ENCODE assay signal across 13 cellular contexts in genomic region chr5:96049398-96050272, GRCh38.
DNase-seq lines count a peak whose midpoint lies in the region; ATAC-seq lines count a peak whose summit lies in the region.
"Had no signal": no experiment of that assay in that cellular context is flagged by ENCODE, and none has a peak within 500 bp of the region (broad histone marks: within the 10 kb centered on the region; RNA-seq: fewer than 3 reads in every experiment).

No MANE protein-coding gene starts in this region.

- no peak overlapping the region for H3K27ac ChIP-seq in right cardiac atrium (ENCODE audit: low read length)
- peak overlapping the region in 1 of 2 donors; percentile 46 for H3K27ac ChIP-seq in aorta (ENCODE audit: low read depth in 1 of 2, low read length in 2 of 2)
- H3K27ac ChIP-seq: tibial nerve had no signal

- H3K27me3 Mint-ChIP-seq in T-helper 2 cell treated with Interferon-gamma antibody and Interleukin-4, amounts not matched to agents 5 μg/mL and 100 μg/mL, for 36 hours (ENCODE audit: low read depth), result no peaks in the 10 kb centered on the region
- H3K27me3 Mint-ChIP-seq: activated naive CD8-positive, alpha-beta T cell had no signal

- H3K36me3 Mint-ChIP-seq in T-helper 2 cell treated with Interferon-gamma antibody and Interleukin-4, amounts not matched to agents 5 μg/mL and 100 μg/mL, for 36 hours (ENCODE audit: low read depth), result no peaks in the 10 kb centered on the region
- H3K36me3 Mint-ChIP-seq: activated naive CD8-positive, alpha-beta T cell had no signal

- WGBS in right cardiac atrium, result 24% methylated on average over 3 of the region's 3 CpGs
- 11 to 14% methylated on average over 3 of the region's 3 CpGs for WGBS in aorta, 2 donors

- DNase-seq in Right ventricle myocardium superior (no peak), cardiac septum (ENCODE audit: low spot score) (no peak), amniotic epithelial cell (ENCODE audit: low read depth) (peak; percentile 95), right cardiac atrium (no peak), aorta (no peak), GM19240 (ENCODE audit: insufficient read length, low spot score) (no peak)
- no peak for DNase-seq in T-helper 2 cell treated with Interferon-gamma antibody and Interleukin-4, amounts not matched to agents 5 μg/mL and 100 μg/mL, for 36 hours (ENCODE audit: low spot score)
- DNase-seq: activated CD4-positive, alpha-beta T cell treated with anti-CD3 and anti-CD28 coated beads, Interleukin-2, amount 50 U/mL, for 4 hours; NCI-H510A treated with DMSO at 0.1 percent for 48 hours had no signal

- H3K4me3 ChIP-seq in right cardiac atrium (ENCODE audit: low read length) (no peak overlapping the region), aorta (ENCODE audit: low read length in 2 of 2) (no peak overlapping the region)
- H3K4me3 ChIP-seq: tibial nerve had no signal

- H3K9me3 Mint-ChIP-seq in T-helper 2 cell treated with Interferon-gamma antibody and Interleukin-4, amounts not matched to agents 5 μg/mL and 100 μg/mL, for 36 hours, result peaks cover 7% of the 10 kb centered on the region
- H3K9me3 Mint-ChIP-seq: endodermal cell had no signal

- no peak overlapping the region for H3K27ac Mint-ChIP-seq in T-helper 2 cell treated with Interferon-gamma antibody and Interleukin-4, amounts not matched to agents 5 μg/mL and 100 μg/mL, for 36 hours
- H3K27ac Mint-ChIP-seq: activated naive CD8-positive, alpha-beta T cell; endodermal cell had no signal

- H3K4me1 ChIP-seq in right cardiac atrium (ENCODE audit: control insufficient read depth, insufficient read depth, low read length), result peaks cover 2% of the 10 kb centered on the region
- peaks cover 0 to 4% of the 10 kb centered on the region in 2 donors for H3K4me1 ChIP-seq in aorta (ENCODE audit: control insufficient read depth in 1 of 2, insufficient read depth in 2 of 2, low read length in 2 of 2)

- no peaks in the 10 kb centered on the region for H3K27me3 ChIP-seq in right cardiac atrium (ENCODE audit: control insufficient read depth, insufficient read depth)
- no peaks in the 10 kb centered on the region for H3K27me3 ChIP-seq in aorta (ENCODE audit: control insufficient read depth in 1 of 2, insufficient read depth in 2 of 2, low read length in 1 of 2)
- H3K27me3 ChIP-seq: tibial nerve had no signal

- intact Hi-C loops in Right ventricle myocardium superior (cut with DNase I) (no loop called here), cardiac septum (cut with DNase I) (no loop called here), right cardiac atrium (cut with DNase I) (no loop called here), aorta (cut with DNase I) (loop anchor here in 1 of 2 donors (10.0 kb wide), 2 partner anchors 185 to 285 kb away; no protein-coding TSS in a partner anchor)

- H3K4me3 Mint-ChIP-seq in T-helper 2 cell treated with Interferon-gamma antibody and Interleukin-4, amounts not matched to agents 5 μg/mL and 100 μg/mL, for 36 hours, result no peak overlapping the region
- H3K4me3 Mint-ChIP-seq: activated naive CD8-positive, alpha-beta T cell; endodermal cell had no signal

- ATAC-seq in Right ventricle myocardium superior (ENCODE audit: poor library complexity) (peak; percentile 29), right cardiac atrium (peak; percentile 29 to 60), aorta (ENCODE audit: low FRiP score) (peak; percentile 25), HG03280 (IDR thresholded peaks at IDR 0.05; ENCODE audit: unreplicated experiment) (no peak)

- no peaks in the 10 kb centered on the region for H3K36me3 ChIP-seq in aorta (ENCODE audit: control insufficient read depth in 1 of 2, insufficient read depth in 2 of 2, low read length in 1 of 2)
- H3K36me3 ChIP-seq: tibial nerve had no signal

- H3K4me1 Mint-ChIP-seq in T-helper 2 cell treated with Interferon-gamma antibody and Interleukin-4, amounts not matched to agents 5 μg/mL and 100 μg/mL, for 36 hours (ENCODE audit: low read depth), result no peaks in the 10 kb centered on the region
- H3K4me1 Mint-ChIP-seq: endodermal cell had no signal

- H3K9me3 ChIP-seq in right cardiac atrium (ENCODE audit: control insufficient read depth, low read length) (no peaks in the 10 kb centered on the region), aorta (ENCODE audit: control insufficient read depth, low read length) (no peaks in the 10 kb centered on the region)
- H3K9me3 ChIP-seq: tibial nerve had no signal
